ENCODE assay signal across 10 cellular contexts in the genomic region with DNA sequence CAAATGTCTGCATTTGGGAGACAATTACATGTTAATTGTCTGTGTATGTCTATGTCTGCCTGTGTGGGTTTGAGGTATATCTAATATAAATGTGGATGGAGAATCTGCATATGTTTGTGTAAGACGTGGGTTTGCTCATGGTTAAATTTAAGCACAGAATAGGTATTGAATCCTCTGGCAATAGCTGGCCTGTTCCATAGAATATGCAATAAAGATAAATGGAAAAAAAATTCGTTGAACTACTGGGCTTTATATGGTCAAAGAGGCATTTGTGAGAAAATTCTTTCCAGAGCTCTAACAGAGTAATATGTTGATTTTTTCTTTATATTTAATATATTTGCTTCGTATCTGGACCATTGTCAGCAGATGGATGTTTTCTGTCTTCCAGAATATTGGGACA. TPM values are rescaled to one million over a fixed set of nuclear protein-coding genes. Genes with fewer than 3 reads are reported as not detected.
DNase-seq lines count a peak whose midpoint lies in the region; ATAC-seq, FAIRE-seq and TF ChIP-seq lines count a peak whose summit lies in the region.
"Had no signal": no experiment of that assay in that cellular context is flagged by ENCODE, and none has a peak within 500 bp of the region (broad histone marks: within the 10 kb centered on the region; RNA-seq: fewer than 3 reads in every experiment).

No MANE protein-coding gene starts in this region.

- no peak overlapping the region for H3K23ac ChIP-seq in mesenchymal stem cell (ENCODE audit: low read length in 2 of 2)

- TF ChIP-seq RAD21 in HepG2 (CRISPR knock-in tag; IDR thresholded peaks at IDR 0.05) = no peak

- POLR2A ChIA-PET in HepG2 (lab: Yijun Ruan, JAX) = no interaction called here

- H3K9ac ChIP-seq in HepG2 (ENCODE audit: insufficient read depth, low read depth, low read length) (peak overlapping the region; percentile 77; the same call in 1 of the 2 replicates), mesenchymal stem cell (ENCODE audit: low read length) (peak overlapping the region; percentile 92)

- peaks cover 13% of the 10 kb centered on the region for H3K36me3 Mint-ChIP-seq in activated naive CD8-positive, alpha-beta T cell treated with anti-CD3 and anti-CD28 coated beads for 36 hours

- no peaks in the 10 kb centered on the region for H4K20me1 ChIP-seq in HepG2 (ENCODE audit: insufficient read depth, low read length)

- peaks cover 2% of the 10 kb centered on the region for H3K9me3 Mint-ChIP-seq in activated naive CD8-positive, alpha-beta T cell treated with anti-CD3 and anti-CD28 coated beads for 36 hours

- H2AFZ ChIP-seq in HepG2 (ENCODE audit: low read length) (no peak overlapping the region), mesenchymal stem cell (ENCODE audit: low read depth, low read length) (no peak overlapping the region)

- H3K4me1 ChIP-seq in HepG2 (ENCODE audit: insufficient read depth, low read length) (peaks cover 26% of the 10 kb centered on the region), right lobe of liver (peaks cover 0 to 10% (median 0%) of the 10 kb centered on the region in 4 donors), mesenchymal stem cell (ENCODE audit: control insufficient read depth, insufficient read depth, low read depth, low read length) (peaks cover 5% of the 10 kb centered on the region)
- peaks cover 8% of the 10 kb centered on the region for H3K4me1 ChIP-seq in effector memory CD4-positive, alpha-beta T cell (ENCODE audit: control insufficient read depth, insufficient read depth, low read length, poor library complexity, severe bottlenecking)

- no TSS peak for BruUV-seq in HepG2 (replicated peaks; lab: Mats Ljungman, UMichigan)

- no peak overlapping the region for H3K14ac ChIP-seq in mesenchymal stem cell (ENCODE audit: low read length in 2 of 2)

- H3K27me3 Mint-ChIP-seq in activated naive CD8-positive, alpha-beta T cell treated with anti-CD3 and anti-CD28 coated beads for 36 hours = peaks cover 4% of the 10 kb centered on the region

- 69% methylated on average over 3 of the region's 3 CpGs for WGBS in HepG2 (ENCODE audit: low lambda C conversion rate)
- 76% methylated on average over 3 of the region's 3 CpGs for WGBS in right lobe of liver (ENCODE audit: insufficient coverage, low coverage, low lambda C conversion rate, missing lambda C conversion rate)
- WGBS in mesenchymal stem cell = 80% methylated on average over 3 of the region's 3 CpGs

- H3K4me3 Mint-ChIP-seq in activated naive CD8-positive, alpha-beta T cell treated with anti-CD3 and anti-CD28 coated beads for 36 hours = peak overlapping the region; percentile 98

- TF ChIP-seq EP300 in HepG2 (IDR thresholded peaks at IDR 0.05; ENCODE audit: low read depth in 2 of 2, low read length in 2 of 2) (no peak), HepG2 (CRISPR knock-in tag; IDR thresholded peaks at IDR 0.05; ENCODE audit: borderline replicate concordance) (no peak)

- H2BK5ac ChIP-seq in mesenchymal stem cell (ENCODE audit: low read depth, low read length, poor library complexity, severe bottlenecking) = no peak overlapping the region

- no peak overlapping the region for H2AK5ac ChIP-seq in mesenchymal stem cell (ENCODE audit: low read length, severe bottlenecking)

- H3K27ac Mint-ChIP-seq in activated naive CD8-positive, alpha-beta T cell treated with anti-CD3 and anti-CD28 coated beads for 36 hours = no peak overlapping the region

- DNase-seq in HepG2 (ENCODE audit: low spot score) = no peak
- DNase-seq in right lobe of liver = no peak
- DNase-seq in activated naive CD8-positive, alpha-beta T cell treated with anti-CD3 and anti-CD28 coated beads for 36 hours = no peak
- no peak for DNase-seq in mesenchymal stem cell
- no peak for DNase-seq in superior temporal gyrus (ENCODE audit: extremely low spot score)
- no peak for DNase-seq in NK-92 treated with Interleukin-12 subunit alpha and Interleukin-12 subunit beta, amount 100 ng/mL, for 24 hours (lab: John Stamatoyannopoulos, UW)
- no peak for DNase-seq in activated gamma-delta T cell treated with Interleukin-2 at 50 U/mL for 16 hours
- DNase-seq in effector memory CD4-positive, alpha-beta T cell = no peak
- DNase-seq: NCI-H187 had no signal

- intact Hi-C loops in HepG2 (cut with micrococcal nuclease; ENCODE audit: unreplicated experiment) (no loop called here), right lobe of liver (cut with DNase I) (no loop called here)

- ATAC-seq in HepG2 = no peak
- ATAC-seq in right lobe of liver = no peak

- H3K9me3 ChIP-seq in HepG2 (ENCODE audit: low read length) (no peaks in the 10 kb centered on the region), right lobe of liver (no peaks in the 10 kb centered on the region), mesenchymal stem cell (ENCODE audit: control insufficient read depth, low read length) (no peaks in the 10 kb centered on the region)
- no peaks in the 10 kb centered on the region for H3K9me3 ChIP-seq in effector memory CD4-positive, alpha-beta T cell (ENCODE audit: control insufficient read depth, low read length)
- H3K9me3 ChIP-seq: tibial nerve had no signal

- H4K91ac ChIP-seq in mesenchymal stem cell (ENCODE audit: low read length) = no peak overlapping the region

- H3K79me1 ChIP-seq in mesenchymal stem cell (replicated peaks; ENCODE audit: low read length, poor library complexity, severe bottlenecking) = peaks cover 36% of the 10 kb centered on the region

- H3K4me2 ChIP-seq in HepG2 (ENCODE audit: low read depth, low read length) = peak overlapping the region; percentile 89
- peak overlapping the region; percentile 93 for H3K4me2 ChIP-seq in mesenchymal stem cell (ENCODE audit: low read length, poor library complexity, severe bottlenecking)

- peaks cover 9% of the 10 kb centered on the region for H3K79me2 ChIP-seq in HepG2 (ENCODE audit: insufficient read depth, low read length)

- FAIRE-seq in HepG2 (lab: Jason Lieb, UNC) = no peak

- in situ Hi-C loops in HepG2 (cut with HindIII; ENCODE audit: extremely low pct_ligation_motif_present, low pct_unique_long_range_greater_than_20kb) = no loop called here

- no peak overlapping the region for H2BK120ac ChIP-seq in mesenchymal stem cell (ENCODE audit: low read depth, low read length)

- H2BK12ac ChIP-seq in mesenchymal stem cell (ENCODE audit: low read length in 2 of 2) = no peak overlapping the region

- no peak overlapping the region for H4K8ac ChIP-seq in mesenchymal stem cell (ENCODE audit: low read length)

- TF ChIP-seq CTCF in HepG2 (CRISPR knock-in tag; IDR thresholded peaks at IDR 0.05) (no peak), right lobe of liver (IDR thresholded peaks at IDR 0.05) (no peak)

- no peak overlapping the region for H3K27ac ChIP-seq in HepG2 (ENCODE audit: extremely low read length, insufficient read depth, low read length)
- H3K27ac ChIP-seq in right lobe of liver = no peak overlapping the region
- no peak overlapping the region for H3K27ac ChIP-seq in mesenchymal stem cell (ENCODE audit: low read length, poor library complexity, severe bottlenecking)
- no peak overlapping the region for H3K27ac ChIP-seq in effector memory CD4-positive, alpha-beta T cell (ENCODE audit: insufficient read depth, low read length, poor library complexity, severe bottlenecking)

- no peak overlapping the region for H2BK15ac ChIP-seq in mesenchymal stem cell (ENCODE audit: low read depth, poor library complexity, severe bottlenecking)

- CTCF ChIA-PET in HepG2 (lab: Yijun Ruan, JAX; ENCODE audit: low intra/inter-chr PET ratio, low total read pairs) = no interaction called here

- no peaks in the 10 kb centered on the region; a peak in 1 of 5 replicates for H3K27me3 ChIP-seq in HepG2 (ENCODE audit: control insufficient read depth in 1 of 2, insufficient read depth in 2 of 2, low read length in 2 of 2)
- no peaks in the 10 kb centered on the region for H3K27me3 ChIP-seq in right lobe of liver
- no peaks in the 10 kb centered on the region for H3K27me3 ChIP-seq in mesenchymal stem cell (ENCODE audit: control insufficient read depth in 1 of 2, insufficient read depth in 1 of 2, low read length in 2 of 2)
- no peaks in the 10 kb centered on the region for H3K27me3 ChIP-seq in effector memory CD4-positive, alpha-beta T cell (replicated peaks; ENCODE audit: control insufficient read depth, insufficient read depth, low read length, poor library complexity, severe bottlenecking)
- H3K27me3 ChIP-seq: tibial nerve had no signal

- TF ChIP-seq POLR2A in HepG2 (IDR thresholded peaks at IDR 0.05; ENCODE audit: insufficient read depth in 1 of 2, low read depth in 2 of 2, low read length in 2 of 2) = no peak
- no peak for TF ChIP-seq POLR2A in right lobe of liver (IDR thresholded peaks at IDR 0.05)

- H3K4me3 ChIP-seq in HepG2 (replicated peaks in 1 of 3; ENCODE audit: insufficient read depth in 1 of 3, low read depth in 2 of 3, low read length in 3 of 3) (peak overlapping the region in 2 of 3 experiments; percentile 78 to 86; a peak in 3 of 6 replicates), right lobe of liver (no peak overlapping the region), mesenchymal stem cell (ENCODE audit: insufficient read depth in 1 of 2, low read depth in 1 of 2, low read length in 2 of 2) (peak overlapping the region in 1 of 2 experiments; percentile 93)
- no peak overlapping the region for H3K4me3 ChIP-seq in effector memory CD4-positive, alpha-beta T cell (ENCODE audit: insufficient read depth, low read depth, low read length, poor library complexity, severe bottlenecking)

- no peaks in the 10 kb centered on the region; a peak in 1 of 5 replicates for H3K36me3 ChIP-seq in HepG2 (replicated peaks in 1 of 2; ENCODE audit: control insufficient read depth in 1 of 2, insufficient read depth in 2 of 2, low read length in 2 of 2)
- peaks cover 0 to 5% (median 0%) of the 10 kb centered on the region in 4 donors for H3K36me3 ChIP-seq in right lobe of liver
- H3K36me3 ChIP-seq in mesenchymal stem cell (ENCODE audit: control insufficient read depth in 1 of 2, insufficient read depth in 2 of 2, low read depth in 1 of 2, low read length in 2 of 2) = peaks cover 2 to 17% of the 10 kb centered on the region in 2 experiments
- H3K36me3 ChIP-seq in effector memory CD4-positive, alpha-beta T cell (ENCODE audit: control insufficient read depth, insufficient read depth, low read length) = no peaks in the 10 kb centered on the region

- no peak overlapping the region for H3K4ac ChIP-seq in mesenchymal stem cell (ENCODE audit: low read depth in 1 of 2, low read length in 2 of 2)

- no peak overlapping the region for H3K18ac ChIP-seq in mesenchymal stem cell (ENCODE audit: low read depth in 1 of 2, low read length in 2 of 2)

- peaks cover 56% of the 10 kb centered on the region for H3K4me1 Mint-ChIP-seq in activated naive CD8-positive, alpha-beta T cell treated with anti-CD3 and anti-CD28 coated beads for 36 hours

RNA-seq across cellular contexts. Expression of gene VPS8, which starts 1.4 kb away (rescaled TPM):
- 32.6 and 35.1 TPM in 2 replicates for total RNA-seq in HepG2 (2016; rRNA removed; fragmentation: Illumina TruSeq; extraction: Trizol)
- 21.2 and 26.3 TPM in 2 replicates for total RNA-seq in HepG2 (2016; cell fraction: cytosol; rRNA removed; fragmentation: Illumina TruSeq; extraction: Trizol; ENCODE audit: low read depth)
- total RNA-seq in HepG2 (2016; cell fraction: insoluble cytoplasmic fraction; rRNA removed; fragmentation: Illumina TruSeq; extraction: Trizol) = 34.3 and 35.4 TPM in 2 replicates
- total RNA-seq in HepG2 (2016; cell fraction: membrane; rRNA removed; fragmentation: Illumina TruSeq; extraction: Trizol) = 18.6 and 21.1 TPM in 2 replicates
- total RNA-seq in HepG2 (2016; cell fraction: nucleus; rRNA removed; fragmentation: Illumina TruSeq; extraction: Trizol) = 91.6 and 95.2 TPM in 2 replicates
- 14.2 and 16.4 TPM in 2 replicates for polyA plus RNA-seq in HepG2 (2011; rRNA removed)
- 4.5 and 7.5 TPM in 2 replicates for polyA plus RNA-seq in HepG2 (2011; cell fraction: cytosol; rRNA removed)
- 45.8 and 48.3 TPM in 2 replicates for polyA plus RNA-seq in HepG2 (2011; cell fraction: nucleus; rRNA removed)
- polyA plus RNA-seq in HepG2 (2012) = 12.4 and 13.2 TPM in 2 replicates
- polyA plus RNA-seq in HepG2 (2016; cell fraction: cytosol; fragmentation: Illumina TruSeq; extraction: Trizol; ENCODE audit: low read depth) = 4.6 and 5.5 TPM in 2 replicates
- 15.5 and 17.1 TPM in 2 replicates for polyA plus RNA-seq in HepG2 (2016; cell fraction: insoluble cytoplasmic fraction; fragmentation: Illumina TruSeq; extraction: Trizol; ENCODE audit: low read depth)
- 4.7 and 5.3 TPM in 2 replicates for polyA plus RNA-seq in HepG2 (2016; cell fraction: membrane; fragmentation: Illumina TruSeq; extraction: Trizol; ENCODE audit: low read depth)
- polyA plus RNA-seq in HepG2 (2016; cell fraction: nucleus; fragmentation: Illumina TruSeq; extraction: Trizol; ENCODE audit: insufficient read depth, low read depth) = 52.8 and 56.9 TPM in 2 replicates
- 30.8 and 54.1 TPM in 2 replicates for polyA minus RNA-seq in HepG2 (2011; rRNA and poly(A)+ RNA removed; ENCODE audit: low replicate concordance)
- polyA minus RNA-seq in HepG2 (2011; cell fraction: cytosol; rRNA and poly(A)+ RNA removed) = 12.9 and 20.4 TPM in 2 replicates
- polyA minus RNA-seq in HepG2 (2011; cell fraction: nucleus; rRNA and poly(A)+ RNA removed) = 182 and 228 TPM in 2 replicates
- 10 to 100 TPM; 20.4 to 24.5 (median 21.3) TPM for total RNA-seq in right lobe of liver
- 10 to 100 TPM; 20.0 to 22.9 TPM for total RNA-seq in activated naive CD8-positive, alpha-beta T cell treated with anti-CD3 and anti-CD28 coated beads for 36 hours
- polyA plus RNA-seq in mesenchymal stem cell (2013, experiment 1 of 2) = 13.9 TPM
- polyA plus RNA-seq in mesenchymal stem cell (2013, experiment 2 of 2) = 15.3 TPM

Comparison
In these comparisons a context has a peak if more than half of its experiments do, and no peak if none do; other contexts are left out.
1. H3K4me3 ChIP-seq: peak in HepG2 (2 of 3); none in right lobe of liver (0 of 3) and effector memory CD4-positive, alpha-beta T cell (single experiment).